In genomic region chrX:70253377-70254062, GRCh38 we compare ENCODE assay signal across 1 cellular context.
TF ChIP-seq lines count a peak whose summit lies in the region.

No MANE protein-coding gene starts in this region.

TF ChIP-seq in K562, 482 proteins besides CTCF, POLR2A, EP300 and RAD21:
- TF ChIP-seq SMARCA5 (IDR thresholded peaks at IDR 0.05): no peak
- no peak for TF ChIP-seq NCOR1 (IDR thresholded peaks at IDR 0.05)
- peak; percentile 56 for TF ChIP-seq FOSL1 (tag; conservative IDR thresholded peaks at IDR 0.05)
- no peak for TF ChIP-seq PRPF4 (IDR thresholded peaks at IDR 0.05; ENCODE audit: insufficient read depth, low read depth, low read length, poor library complexity, severe bottlenecking)
- TF ChIP-seq CEBPG (CRISPR knock-in tag; IDR thresholded peaks at IDR 0.05): no peak
- TF ChIP-seq CEBPG (tag; conservative IDR thresholded peaks at IDR 0.05 in 1 of 2, IDR thresholded peaks at IDR 0.05 in 1 of 2): peak in 1 of 2 experiments; percentile 69; a peak in 2 of 4 replicates
- peak; percentile 70; the same call in 1 of the 2 replicates for TF ChIP-seq ATF3 (IDR thresholded peaks at IDR 0.05)
- TF ChIP-seq ATF3 (CRISPR knock-in tag; conservative IDR thresholded peaks at IDR 0.05): no peak
